13 cellular contexts compared by ENCODE assay signal in genomic region chr9:111961575-111961974, GRCh38.
A peak's percentile ranks its signal among the peaks of the same experiment; 100 is the strongest.
DNase-seq lines count a peak whose midpoint lies in the region; ATAC-seq and TF ChIP-seq lines count a peak whose summit lies in the region.
"Had no signal": no experiment of that assay in that cellular context is flagged by ENCODE, and none has a peak within 500 bp of the region (broad histone marks: within the 10 kb centered on the region; RNA-seq: fewer than 3 reads in every experiment).

No MANE protein-coding gene starts in this region.

- H3K4me3 ChIP-seq in SK-N-MC = peak overlapping the region; percentile 25; the same call in 1 of the 2 replicates
- H3K4me3 ChIP-seq in lung = no peak overlapping the region
- H3K4me3 ChIP-seq in right atrium auricular region = no peak overlapping the region
- no peak overlapping the region for H3K4me3 ChIP-seq in ovary
- H3K4me3 ChIP-seq: vagina had no signal

- H3K9me3 ChIP-seq in SK-N-MC (ENCODE audit: low read depth, low read length) = no peaks in the 10 kb centered on the region
- no peaks in the 10 kb centered on the region for H3K9me3 ChIP-seq in lung (ENCODE audit: control insufficient read depth in 2 of 2, insufficient read depth in 1 of 2, low read length in 1 of 2)
- no peaks in the 10 kb centered on the region for H3K9me3 ChIP-seq in right atrium auricular region
- H3K9me3 ChIP-seq in ovary = no peaks in the 10 kb centered on the region
- H3K9me3 ChIP-seq: vagina had no signal

- no peak for TF ChIP-seq POLR2A in ovary (IDR thresholded peaks at IDR 0.05)

- WGBS in lung, 2 donors = 39 to 58% methylated on average over 5 of the region's 5 CpGs
- 33 to 50% (median 39%) methylated on average over 5 of the region's 5 CpGs for WGBS in ovary, 3 donors

- H3K36me3 ChIP-seq in SK-N-MC (ENCODE audit: insufficient read depth, low read length) (no peaks in the 10 kb centered on the region), lung (ENCODE audit: control insufficient read depth in 2 of 2, insufficient read depth in 2 of 2, low read length in 2 of 2) (no peaks in the 10 kb centered on the region), right atrium auricular region (no peaks in the 10 kb centered on the region), ovary (no peaks in the 10 kb centered on the region)
- H3K36me3 ChIP-seq: vagina had no signal

- intact Hi-C loops in ovary (cut with DNase I) = loop anchor here in 1 of 4 donors (1.0 kb wide), 1 partner anchor 22 kb away; no protein-coding TSS in a partner anchor

- TF ChIP-seq CTCF in lung (IDR thresholded peaks at IDR 0.05; ENCODE audit: control extremely low read depth, extremely low read depth) (no peak), right atrium auricular region (IDR thresholded peaks at IDR 0.05) (no peak), ovary (IDR thresholded peaks at IDR 0.05) (no peak)

- no peak overlapping the region for H3K9ac ChIP-seq in SK-N-MC (ENCODE audit: insufficient read length)

- no peak for TF ChIP-seq EP300 in ovary (IDR thresholded peaks at IDR 0.05)

- no peak for ATAC-seq in lung (ENCODE audit: insufficient read depth, low FRiP score)

- H3K27me3 ChIP-seq in lung (ENCODE audit: control insufficient read depth, insufficient read depth) (no peaks in the 10 kb centered on the region), right atrium auricular region (no peaks in the 10 kb centered on the region), ovary (no peaks in the 10 kb centered on the region)
- H3K27me3 ChIP-seq: vagina had no signal

- H3K4me1 ChIP-seq in lung (ENCODE audit: control insufficient read depth in 2 of 2, insufficient read depth in 2 of 2, low read length in 2 of 2) (peaks cover 2 to 4% of the 10 kb centered on the region in 2 donors), right atrium auricular region (peaks cover 0 to 19% of the 10 kb centered on the region in 2 donors), ovary (ENCODE audit: insufficient read depth) (peaks cover 2% of the 10 kb centered on the region)

- peak; percentile 9 for DNase-seq in DMS 273 treated with DMSO at 0.1 percent for 48 hours (lab: John Stamatoyannopoulos, UW)
- DNase-seq in NCI-H1930 (lab: John Stamatoyannopoulos, UW) = peak; percentile 11 to 74
- no peak for DNase-seq in SK-N-MC (ENCODE audit: low read depth, low spot score)
- peak; percentile 51 for DNase-seq in lung (ENCODE audit: low spot score)
- no peak for DNase-seq in right atrium auricular region (ENCODE audit: low spot score)
- DNase-seq in iPS-NIHi11 (ENCODE audit: low spot score) = no peak
- DNase-seq in ovary = no peak
- DNase-seq in activated CD4-positive, alpha-beta T cell treated with anti-CD3 and anti-CD28 coated beads for 48 hours = no peak
- DNase-seq: activated naive CD4-positive, alpha-beta T cell treated with Interleukin-2 at 50 U/mL for 16 hours; C1 segment of cervical spinal cord; erythroblast; T1000 had no signal

- no peak overlapping the region for H3K27ac ChIP-seq in SK-N-MC
- H3K27ac ChIP-seq in lung (ENCODE audit: low read depth in 1 of 2, low read length in 1 of 2) = no peak overlapping the region
- H3K27ac ChIP-seq in right atrium auricular region = no peak overlapping the region
- H3K27ac ChIP-seq in ovary = no peak overlapping the region
- H3K27ac ChIP-seq: vagina had no signal

Comparison
In these comparisons a context has a peak if more than half of its experiments do, and no peak if none do; other contexts are left out.
1. DNase-seq: peak in DMS 273 treated with DMSO at 0.1 percent for 48 hours (single experiment), NCI-H1930 (2 of 2) and lung (single experiment); none in SK-N-MC (single experiment), right atrium auricular region (single experiment), iPS-NIHi11 (single experiment), ovary (0 of 5) and activated CD4-positive, alpha-beta T cell treated with anti-CD3 and anti-CD28 coated beads for 48 hours (single experiment).